1 cellular context compared by ENCODE assay signal in the genomic region with DNA sequence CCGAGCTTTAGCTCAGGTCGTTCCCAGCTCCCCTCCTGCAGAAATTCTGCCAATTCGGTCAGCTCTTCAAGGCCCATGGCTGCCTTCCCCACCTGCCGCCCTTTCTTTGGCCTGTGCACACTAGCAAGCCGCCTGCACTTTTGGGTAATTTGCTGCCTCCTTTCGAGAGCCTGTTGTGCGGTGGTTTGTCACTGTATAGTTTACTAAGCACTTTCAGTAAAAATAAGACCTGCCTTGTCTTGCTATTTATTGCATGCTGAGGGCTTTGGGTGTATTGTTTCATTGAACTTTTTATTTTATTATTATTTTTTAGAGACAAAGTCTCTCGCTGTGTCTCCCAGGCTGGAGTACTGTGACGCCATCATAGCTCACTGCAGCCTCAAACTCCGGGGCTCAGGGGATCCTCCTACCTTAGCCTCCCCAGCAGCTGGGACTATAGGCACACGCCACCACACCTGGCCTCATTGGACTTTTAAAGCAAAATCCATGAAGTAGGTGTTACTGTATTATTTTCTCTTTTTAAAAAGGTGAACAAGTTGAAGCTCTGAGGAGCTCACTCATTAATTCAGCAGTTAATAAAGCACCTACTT.
TF ChIP-seq lines count a peak whose summit lies in the region.

No MANE protein-coding gene starts in this region.

TF ChIP-seq in HepG2, 621 proteins besides CTCF, POLR2A, EP300 and RAD21 (continued from another document):
- TF ChIP-seq, protein P1, sequence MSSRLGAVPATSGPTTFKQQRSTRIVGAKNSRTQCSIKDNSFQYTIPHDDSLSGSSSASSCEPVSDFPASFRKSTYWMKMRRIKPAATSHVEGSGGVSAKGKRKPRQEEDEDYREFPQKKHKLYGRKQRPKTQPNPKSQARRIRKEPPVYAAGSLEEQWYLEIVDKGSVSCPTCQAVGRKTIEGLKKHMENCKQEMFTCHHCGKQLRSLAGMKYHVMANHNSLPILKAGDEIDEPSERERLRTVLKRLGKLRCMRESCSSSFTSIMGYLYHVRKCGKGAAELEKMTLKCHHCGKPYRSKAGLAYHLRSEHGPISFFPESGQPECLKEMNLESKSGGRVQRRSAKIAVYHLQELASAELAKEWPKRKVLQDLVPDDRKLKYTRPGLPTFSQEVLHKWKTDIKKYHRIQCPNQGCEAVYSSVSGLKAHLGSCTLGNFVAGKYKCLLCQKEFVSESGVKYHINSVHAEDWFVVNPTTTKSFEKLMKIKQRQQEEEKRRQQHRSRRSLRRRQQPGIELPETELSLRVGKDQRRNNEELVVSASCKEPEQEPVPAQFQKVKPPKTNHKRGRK (CRISPR knock-in tag; IDR thresholded peaks at IDR 0.05): no peak
- TF ChIP-seq, protein P2, sequence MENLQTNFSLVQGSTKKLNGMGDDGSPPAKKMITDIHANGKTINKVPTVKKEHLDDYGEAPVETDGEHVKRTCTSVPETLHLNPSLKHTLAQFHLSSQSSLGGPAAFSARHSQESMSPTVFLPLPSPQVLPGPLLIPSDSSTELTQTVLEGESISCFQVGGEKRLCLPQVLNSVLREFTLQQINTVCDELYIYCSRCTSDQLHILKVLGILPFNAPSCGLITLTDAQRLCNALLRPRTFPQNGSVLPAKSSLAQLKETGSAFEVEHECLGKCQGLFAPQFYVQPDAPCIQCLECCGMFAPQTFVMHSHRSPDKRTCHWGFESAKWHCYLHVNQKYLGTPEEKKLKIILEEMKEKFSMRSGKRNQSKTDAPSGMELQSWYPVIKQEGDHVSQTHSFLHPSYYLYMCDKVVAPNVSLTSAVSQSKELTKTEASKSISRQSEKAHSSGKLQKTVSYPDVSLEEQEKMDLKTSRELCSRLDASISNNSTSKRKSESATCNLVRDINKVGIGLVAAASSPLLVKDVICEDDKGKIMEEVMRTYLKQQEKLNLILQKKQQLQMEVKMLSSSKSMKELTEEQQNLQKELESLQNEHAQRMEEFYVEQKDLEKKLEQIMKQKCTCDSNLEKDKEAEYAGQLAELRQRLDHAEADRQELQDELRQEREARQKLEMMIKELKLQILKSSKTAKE (CRISPR knock-in tag; IDR thresholded peaks at IDR 0.05; ENCODE audit: borderline replicate concordance): no peak
- TF ChIP-seq, protein P3, sequence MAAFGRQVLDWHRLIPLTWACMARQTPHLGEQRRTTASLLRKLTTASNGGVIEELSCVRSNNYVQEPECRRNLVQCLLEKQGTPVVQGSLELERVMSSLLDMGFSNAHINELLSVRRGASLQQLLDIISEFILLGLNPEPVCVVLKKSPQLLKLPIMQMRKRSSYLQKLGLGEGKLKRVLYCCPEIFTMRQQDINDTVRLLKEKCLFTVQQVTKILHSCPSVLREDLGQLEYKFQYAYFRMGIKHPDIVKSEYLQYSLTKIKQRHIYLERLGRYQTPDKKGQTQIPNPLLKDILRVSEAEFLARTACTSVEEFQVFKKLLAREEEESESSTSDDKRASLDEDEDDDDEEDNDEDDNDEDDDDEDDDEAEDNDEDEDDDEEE (CRISPR knock-in tag; IDR thresholded peaks at IDR 0.05): peak; percentile 36; the same call in 1 of the 2 replicates
- TF ChIP-seq DR1 (CRISPR knock-in tag; IDR thresholded peaks at IDR 0.05) (no peak), NBN (conservative IDR thresholded peaks at IDR 0.05) (no peak), STAT5B (CRISPR knock-in tag; IDR thresholded peaks at IDR 0.05) (no peak), SP4 (CRISPR knock-in tag; IDR thresholded peaks at IDR 0.05) (0 out of 2 replicates have a peak, but pooled peaks have one; percentile 18), ZNF788 (CRISPR knock-in tag; IDR thresholded peaks at IDR 0.05; ENCODE audit: borderline replicate concordance) (no peak), ZFP90 (CRISPR knock-in tag; IDR thresholded peaks at IDR 0.05; ENCODE audit: borderline replicate concordance) (no peak), FOXC1 (CRISPR knock-in tag; IDR thresholded peaks at IDR 0.05; ENCODE audit: borderline replicate concordance) (no peak), HOXA7 (CRISPR knock-in tag; IDR thresholded peaks at IDR 0.05) (no peak), HES4 (CRISPR knock-in tag; IDR thresholded peaks at IDR 0.05; ENCODE audit: borderline replicate concordance) (no peak), NR1H2 (CRISPR knock-in tag; IDR thresholded peaks at IDR 0.05; ENCODE audit: borderline replicate concordance, low read depth) (no peak), ZNF724P (CRISPR knock-in tag; IDR thresholded peaks at IDR 0.05; ENCODE audit: borderline replicate concordance) (no peak), ZNF441 (CRISPR knock-in tag; IDR thresholded peaks at IDR 0.05; ENCODE audit: borderline replicate concordance) (no peak), ZNF879 (CRISPR knock-in tag; IDR thresholded peaks at IDR 0.05) (no peak), ZNF225 (CRISPR knock-in tag; IDR thresholded peaks at IDR 0.05) (no peak), SETDB1 (CRISPR knock-in tag; IDR thresholded peaks at IDR 0.05; ENCODE audit: borderline replicate concordance) (no peak), GTF3A (CRISPR knock-in tag; conservative IDR thresholded peaks at IDR 0.05) (no peak), SMAD3 (CRISPR knock-in tag; IDR thresholded peaks at IDR 0.05) (no peak), RARG (CRISPR knock-in tag; IDR thresholded peaks at IDR 0.05; ENCODE audit: low read depth) (no peak), DNMT3B (CRISPR knock-in tag; conservative IDR thresholded peaks at IDR 0.05) (no peak), NFATC3 (CRISPR knock-in tag; IDR thresholded peaks at IDR 0.05) (no peak), CBX2 (IDR thresholded peaks at IDR 0.05; ENCODE audit: low read depth, low read length) (no peak), CBX2 (CRISPR knock-in tag; IDR thresholded peaks at IDR 0.05; ENCODE audit: low read depth) (no peak)
- TF ChIP-seq, protein P4, sequence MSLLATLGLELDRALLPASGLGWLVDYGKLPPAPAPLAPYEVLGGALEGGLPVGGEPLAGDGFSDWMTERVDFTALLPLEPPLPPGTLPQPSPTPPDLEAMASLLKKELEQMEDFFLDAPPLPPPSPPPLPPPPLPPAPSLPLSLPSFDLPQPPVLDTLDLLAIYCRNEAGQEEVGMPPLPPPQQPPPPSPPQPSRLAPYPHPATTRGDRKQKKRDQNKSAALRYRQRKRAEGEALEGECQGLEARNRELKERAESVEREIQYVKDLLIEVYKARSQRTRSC (CRISPR knock-in tag; IDR thresholded peaks at IDR 0.05; ENCODE audit: low read depth): no peak
- TF ChIP-seq, protein P5, sequence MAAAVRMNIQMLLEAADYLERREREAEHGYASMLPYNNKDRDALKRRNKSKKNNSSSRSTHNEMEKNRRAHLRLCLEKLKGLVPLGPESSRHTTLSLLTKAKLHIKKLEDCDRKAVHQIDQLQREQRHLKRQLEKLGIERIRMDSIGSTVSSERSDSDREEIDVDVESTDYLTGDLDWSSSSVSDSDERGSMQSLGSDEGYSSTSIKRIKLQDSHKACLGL (CRISPR knock-in tag; IDR thresholded peaks at IDR 0.05): no peak
- TF ChIP-seq, protein P6, sequence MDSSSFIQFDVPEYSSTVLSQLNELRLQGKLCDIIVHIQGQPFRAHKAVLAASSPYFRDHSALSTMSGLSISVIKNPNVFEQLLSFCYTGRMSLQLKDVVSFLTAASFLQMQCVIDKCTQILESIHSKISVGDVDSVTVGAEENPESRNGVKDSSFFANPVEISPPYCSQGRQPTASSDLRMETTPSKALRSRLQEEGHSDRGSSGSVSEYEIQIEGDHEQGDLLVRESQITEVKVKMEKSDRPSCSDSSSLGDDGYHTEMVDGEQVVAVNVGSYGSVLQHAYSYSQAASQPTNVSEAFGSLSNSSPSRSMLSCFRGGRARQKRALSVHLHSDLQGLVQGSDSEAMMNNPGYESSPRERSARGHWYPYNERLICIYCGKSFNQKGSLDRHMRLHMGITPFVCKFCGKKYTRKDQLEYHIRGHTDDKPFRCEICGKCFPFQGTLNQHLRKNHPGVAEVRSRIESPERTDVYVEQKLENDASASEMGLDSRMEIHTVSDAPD (CRISPR knock-in tag; IDR thresholded peaks at IDR 0.05): no peak
- TF ChIP-seq, protein P7, sequence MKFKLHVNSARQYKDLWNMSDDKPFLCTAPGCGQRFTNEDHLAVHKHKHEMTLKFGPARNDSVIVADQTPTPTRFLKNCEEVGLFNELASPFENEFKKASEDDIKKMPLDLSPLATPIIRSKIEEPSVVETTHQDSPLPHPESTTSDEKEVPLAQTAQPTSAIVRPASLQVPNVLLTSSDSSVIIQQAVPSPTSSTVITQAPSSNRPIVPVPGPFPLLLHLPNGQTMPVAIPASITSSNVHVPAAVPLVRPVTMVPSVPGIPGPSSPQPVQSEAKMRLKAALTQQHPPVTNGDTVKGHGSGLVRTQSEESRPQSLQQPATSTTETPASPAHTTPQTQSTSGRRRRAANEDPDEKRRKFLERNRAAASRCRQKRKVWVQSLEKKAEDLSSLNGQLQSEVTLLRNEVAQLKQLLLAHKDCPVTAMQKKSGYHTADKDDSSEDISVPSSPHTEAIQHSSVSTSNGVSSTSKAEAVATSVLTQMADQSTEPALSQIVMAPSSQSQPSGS (CRISPR knock-in tag; IDR thresholded peaks at IDR 0.05): no peak
- TF ChIP-seq, protein P8, sequence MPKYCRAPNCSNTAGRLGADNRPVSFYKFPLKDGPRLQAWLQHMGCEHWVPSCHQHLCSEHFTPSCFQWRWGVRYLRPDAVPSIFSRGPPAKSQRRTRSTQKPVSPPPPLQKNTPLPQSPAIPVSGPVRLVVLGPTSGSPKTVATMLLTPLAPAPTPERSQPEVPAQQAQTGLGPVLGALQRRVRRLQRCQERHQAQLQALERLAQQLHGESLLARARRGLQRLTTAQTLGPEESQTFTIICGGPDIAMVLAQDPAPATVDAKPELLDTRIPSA (CRISPR knock-in tag; IDR thresholded peaks at IDR 0.05; ENCODE audit: borderline replicate concordance): no peak
